14 cellular contexts compared by ENCODE assay signal in the genomic region with DNA sequence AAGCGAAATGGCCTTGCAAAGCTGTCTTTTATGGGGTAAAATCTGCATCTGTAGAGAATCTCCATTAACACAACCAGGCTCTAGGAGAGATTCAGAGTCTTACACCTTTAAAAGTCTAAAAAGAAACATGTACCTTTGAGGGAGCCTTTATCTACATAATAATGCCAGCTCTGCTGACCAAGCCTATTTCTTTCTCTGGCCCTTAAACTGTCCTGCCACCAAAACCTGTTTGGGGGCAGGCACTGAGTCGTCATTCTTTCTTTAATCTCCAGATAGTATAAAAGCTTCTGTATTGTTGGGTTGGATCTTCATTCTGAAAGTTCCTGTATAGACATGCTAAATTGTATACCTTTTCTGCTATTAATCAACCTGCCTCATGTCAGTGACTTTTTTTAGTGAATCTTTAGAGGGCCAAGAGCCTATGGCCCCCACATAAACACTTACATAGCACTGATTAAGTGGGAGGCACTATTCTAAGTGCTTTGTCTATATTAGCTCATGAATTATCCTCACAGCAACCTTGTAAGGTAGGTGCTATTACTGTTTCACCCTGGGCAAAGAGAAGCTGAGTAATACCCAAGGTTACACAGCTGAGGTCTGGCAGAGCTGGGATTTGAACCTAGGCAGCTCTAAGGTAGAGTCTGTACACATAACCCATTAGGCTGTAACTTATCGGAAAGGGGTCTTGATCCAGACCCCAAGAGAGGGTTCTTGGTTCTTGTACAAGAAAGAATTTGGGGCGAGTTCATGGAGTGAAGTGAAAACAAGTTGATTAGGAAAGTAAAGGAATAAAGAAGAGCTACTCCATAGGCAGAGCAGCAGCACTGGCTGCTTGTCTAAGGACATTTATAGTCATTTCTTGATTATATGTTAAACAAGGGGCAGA.
"Had no signal": no experiment of that assay in that cellular context is flagged by ENCODE, and none has a peak within 500 bp of the region (broad histone marks: within the 10 kb centered on the region; RNA-seq: fewer than 3 reads in every experiment).

No MANE protein-coding gene starts in this region.

- ATAC-seq: activated CD4-positive, alpha-beta T cell treated with anti-CD3 and anti-CD28 coated beads for 36 hours; activated T-cell treated with anti-CD3 and anti-CD28 coated beads, Interleukin-2, amount 50 U/mL, for 4 hours; left lobe of liver; mucosa of descending colon; naive thymus-derived CD4-positive, alpha-beta T cell; pancreas had no signal

- H3K4me3 ChIP-seq: esophagus muscularis mucosa, mucosa of descending colon, pancreas, sigmoid colon, spleen had no signal

- H3K4me1 Mint-ChIP-seq: activated CD4-positive, alpha-beta memory T cell treated with anti-CD3 and anti-CD28 coated beads, Interleukin-2, amount 10 ng/mL, durations not matched to agents 7 days and 5 days; activated naive CD4-positive, alpha-beta T cell treated with anti-CD3 and anti-CD28 coated beads, Interleukin-2, amount 50 U/mL, for 24 hours had no signal

- H3K27ac ChIP-seq: esophagus muscularis mucosa, pancreas, sigmoid colon, WERI-Rb-1 had no signal

- H3K36me3 Mint-ChIP-seq: activated naive CD4-positive, alpha-beta T cell treated with anti-CD3 and anti-CD28 coated beads, Interleukin-2, amount 50 U/mL, for 24 hours had no signal

- H3K4me3 Mint-ChIP-seq: activated CD4-positive, alpha-beta memory T cell treated with anti-CD3 and anti-CD28 coated beads, Interleukin-2, amount 10 ng/mL, durations not matched to agents 7 days and 5 days; activated CD4-positive, alpha-beta T cell treated with anti-CD3 and anti-CD28 coated beads for 36 hours; activated naive CD4-positive, alpha-beta T cell treated with anti-CD3 and anti-CD28 coated beads, Interleukin-2, amount 50 U/mL, for 24 hours; activated T-cell treated with anti-CD3 and anti-CD28 coated beads, Interleukin-2, amount 50 U/mL, for 4 hours; naive thymus-derived CD4-positive, alpha-beta T cell had no signal

- H3K27me3 Mint-ChIP-seq: activated CD4-positive, alpha-beta memory T cell treated with anti-CD3 and anti-CD28 coated beads, Interleukin-2, amount 10 ng/mL, durations not matched to agents 7 days and 5 days; activated naive CD4-positive, alpha-beta T cell treated with anti-CD3 and anti-CD28 coated beads, Interleukin-2, amount 50 U/mL, for 24 hours had no signal

- H3K27me3 ChIP-seq: esophagus muscularis mucosa, pancreas, sigmoid colon, spleen had no signal

- H3K27ac Mint-ChIP-seq: activated CD4-positive, alpha-beta memory T cell treated with anti-CD3 and anti-CD28 coated beads, Interleukin-2, amount 10 ng/mL, durations not matched to agents 7 days and 5 days; activated naive CD4-positive, alpha-beta T cell treated with anti-CD3 and anti-CD28 coated beads, Interleukin-2, amount 50 U/mL, for 24 hours; naive thymus-derived CD4-positive, alpha-beta T cell had no signal

- DNase-seq: activated CD4-positive, alpha-beta memory T cell treated with anti-CD3 and anti-CD28 coated beads, Interleukin-2, amount 10 ng/mL, durations not matched to agents 7 days and 5 days; activated CD4-positive, alpha-beta T cell treated with anti-CD3 and anti-CD28 coated beads for 36 hours; activated effector memory CD4-positive, alpha-beta T cell treated with anti-CD3 and anti-CD28 coated beads, Interleukin-2, amount 50 U/mL, for 16 hours; activated T-cell treated with anti-CD3 and anti-CD28 coated beads, Interleukin-2, amount 50 U/mL, for 4 hours; hypothalamus; mucosa of descending colon; naive thymus-derived CD4-positive, alpha-beta T cell; pancreas; sigmoid colon; spleen; WERI-Rb-1 had no signal

- H3K36me3 ChIP-seq: esophagus muscularis mucosa, pancreas, sigmoid colon, spleen, WERI-Rb-1 had no signal

- H3K9me3 Mint-ChIP-seq: activated naive CD4-positive, alpha-beta T cell treated with anti-CD3 and anti-CD28 coated beads, Interleukin-2, amount 50 U/mL, for 24 hours had no signal

- H3K9me3 ChIP-seq: pancreas, sigmoid colon had no signal
